Comparison of ENCODE assay signal across 6 cellular contexts in the genomic region with DNA sequence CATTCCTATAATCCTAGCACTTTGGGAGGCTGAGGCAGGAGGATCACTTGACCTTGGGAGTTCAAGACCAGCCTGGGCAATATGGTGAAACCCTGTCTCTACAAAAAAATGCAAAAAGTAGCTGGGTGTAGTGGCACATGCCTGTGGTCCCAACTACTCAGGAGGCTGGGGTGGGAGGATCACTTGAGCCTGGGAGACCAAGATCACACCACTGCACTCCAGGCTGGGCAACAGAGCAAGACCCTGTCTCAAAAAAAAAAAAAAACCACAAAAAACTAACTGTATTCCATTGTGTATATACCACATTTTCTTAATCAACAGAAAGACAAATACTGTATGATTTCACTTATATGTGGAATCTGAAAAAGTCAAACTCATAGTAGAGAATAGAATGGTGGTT. TPM values are rescaled to one million over a fixed set of nuclear protein-coding genes. Genes with fewer than 3 reads are reported as not detected.
DNase-seq lines count a peak whose midpoint lies in the region; ATAC-seq, FAIRE-seq and TF ChIP-seq lines count a peak whose summit lies in the region.
"Not testable (repeated sequence)": the region's sequence is repeated elsewhere in the genome, so short reads cannot be mapped to it uniquely, and the experiment has no call there.

No MANE protein-coding gene starts in this region.

- POLR2A ChIA-PET in activated B cell treated with CpG ODN at 0.5 μM for 24 hours (lab: Charles Lee), result interaction anchor here (0.6 to 1.8 kb wide), 3 partner anchors 54 to 967 kb away, joined by 3 to 6 read pairs (median 6); a partner anchor contains a TSS

- H3K4me3 Mint-ChIP-seq in activated B cell treated with CpG ODN at 0.5 μM for 24 hours; memory B cell; stimulated activated memory B cell treated with anti-CD40 and anti-IgM and Interleukin-4, amounts not matched to agents 10 μg/mL and 1 μg/mL and 100 μg/mL, for 72 hours: not testable (repeated sequence)

- H3K9me3 ChIP-seq in Karpas-422 (ENCODE audit: low read length); OCI-LY3 (ENCODE audit: insufficient read depth, low read length): not testable (repeated sequence)

- not testable (repeated sequence) for TF ChIP-seq CTCF in OCI-LY3 (IDR thresholded peaks at IDR 0.05; ENCODE audit: low read depth, low read length); activated B cell treated with CpG ODN at 0.5 μM for 24 hours (IDR thresholded peaks at IDR 0.05)

- H3K27ac ChIP-seq in Karpas-422 (ENCODE audit: low read length) (peak overlapping the region; percentile 98), OCI-LY3 (ENCODE audit: low read length) (peak overlapping the region; percentile 91)

- H3K4me2 ChIP-seq in Karpas-422 (ENCODE audit: low read depth, low read length, poor library complexity, severe bottlenecking) (peak overlapping the region; percentile 69), OCI-LY3 (ENCODE audit: low read length) (peak overlapping the region; percentile 80)

- H2AFZ ChIP-seq in Karpas-422 (ENCODE audit: low read length); OCI-LY3 (ENCODE audit: low read depth, low read length): not testable (repeated sequence)

- not testable (repeated sequence) for H3K36me3 ChIP-seq in Karpas-422 (ENCODE audit: insufficient read depth, low read length)
- peaks cover 12% of the 10 kb centered on the region for H3K36me3 ChIP-seq in OCI-LY3 (replicated peaks; ENCODE audit: low read depth, low read length)

- ATAC-seq in activated B cell treated with CpG ODN at 0.5 μM for 24 hours (ENCODE audit: low read depth); memory B cell (ENCODE audit: low read depth); stimulated activated memory B cell treated with anti-CD40 and anti-IgM and Interleukin-4, amounts not matched to agents 10 μg/mL and 1 μg/mL and 100 μg/mL, for 72 hours: not testable (repeated sequence)

- TF ChIP-seq POLR2A in GM12892 (IDR thresholded peaks at IDR 0.05; ENCODE audit: low read depth, low read length), result not testable (repeated sequence)

- H3K36me3 Mint-ChIP-seq in activated B cell treated with CpG ODN at 0.5 μM for 24 hours (ENCODE audit: low read depth), result not testable (repeated sequence)
- peaks cover 12% of the 10 kb centered on the region for H3K36me3 Mint-ChIP-seq in memory B cell
- H3K36me3 Mint-ChIP-seq in stimulated activated memory B cell treated with anti-CD40 and anti-IgM and Interleukin-4, amounts not matched to agents 10 μg/mL and 1 μg/mL and 100 μg/mL, for 72 hours, result peaks cover 26% of the 10 kb centered on the region

- H3K27me3 ChIP-seq in Karpas-422 (ENCODE audit: low read length); OCI-LY3 (ENCODE audit: low read depth, low read length): not testable (repeated sequence)

- CTCF ChIA-PET in activated B cell treated with CpG ODN at 0.5 μM for 24 hours (lab: Charles Lee), result not testable (repeated sequence)

- not testable (repeated sequence) for DNase-seq in GM12892 (ENCODE audit: insufficient read length); Karpas-422; activated B cell treated with CpG ODN at 0.5 μM for 24 hours; memory B cell (ENCODE audit: low spot score in 2 of 2)

- H3K4me1 ChIP-seq in Karpas-422 (ENCODE audit: low read length) (peaks cover 43% of the 10 kb centered on the region), OCI-LY3 (ENCODE audit: low read length) (peaks cover 41% of the 10 kb centered on the region)

- H3K4me1 Mint-ChIP-seq in activated B cell treated with CpG ODN at 0.5 μM for 24 hours (peaks cover 71% of the 10 kb centered on the region), memory B cell (peaks cover 20% of the 10 kb centered on the region)
- peaks cover 32% of the 10 kb centered on the region for H3K4me1 Mint-ChIP-seq in stimulated activated memory B cell treated with anti-CD40 and anti-IgM and Interleukin-4, amounts not matched to agents 10 μg/mL and 1 μg/mL and 100 μg/mL, for 72 hours

- H3K27ac Mint-ChIP-seq in activated B cell treated with CpG ODN at 0.5 μM for 24 hours (peak overlapping the region; percentile 86), memory B cell (peak overlapping the region; percentile 79)
- peak overlapping the region; percentile 92 for H3K27ac Mint-ChIP-seq in stimulated activated memory B cell treated with anti-CD40 and anti-IgM and Interleukin-4, amounts not matched to agents 10 μg/mL and 1 μg/mL and 100 μg/mL, for 72 hours

- not testable (repeated sequence) for H3K9ac ChIP-seq in Karpas-422 (ENCODE audit: low read length)
- peak overlapping the region; percentile 62; the same call in 1 of the 2 replicates for H3K9ac ChIP-seq in OCI-LY3 (ENCODE audit: low read length)

- FAIRE-seq in GM12892 (lab: Jason Lieb, UNC), result peak; percentile 56

- H3K4me3 ChIP-seq in Karpas-422 (ENCODE audit: low read length); OCI-LY3 (ENCODE audit: low read length): not testable (repeated sequence)

- H3K79me2 ChIP-seq in Karpas-422 (ENCODE audit: low read length); OCI-LY3 (ENCODE audit: low read length): not testable (repeated sequence)

- not testable (repeated sequence) for H3K9me3 Mint-ChIP-seq in activated B cell treated with CpG ODN at 0.5 μM for 24 hours; memory B cell; stimulated activated memory B cell treated with anti-CD40 and anti-IgM and Interleukin-4, amounts not matched to agents 10 μg/mL and 1 μg/mL and 100 μg/mL, for 72 hours

- intact Hi-C loops in activated B cell treated with CpG ODN at 0.5 μM for 24 hours (cut with micrococcal nuclease), result not testable (repeated sequence)

- H3K27me3 Mint-ChIP-seq in activated B cell treated with CpG ODN at 0.5 μM for 24 hours; memory B cell; stimulated activated memory B cell treated with anti-CD40 and anti-IgM and Interleukin-4, amounts not matched to agents 10 μg/mL and 1 μg/mL and 100 μg/mL, for 72 hours: not testable (repeated sequence)

- H3K9me2 ChIP-seq in Karpas-422 (replicated peaks; ENCODE audit: insufficient read depth, low read length), result not testable (repeated sequence)

- H4K20me1 ChIP-seq in Karpas-422 (ENCODE audit: insufficient read depth, low read depth, low read length); OCI-LY3 (ENCODE audit: insufficient read depth, low read length): not testable (repeated sequence)

RNA-seq across cellular contexts. Expression of a gene that starts 43.4 kb away (rescaled TPM):
- polyA plus RNA-seq in GM12892 (2012; ENCODE audit: missing spikeins), result 8.6 TPM
- total RNA-seq in Karpas-422 (2014; rRNA removed; shearing (Covaris generic); ENCODE audit: low replicate concordance), result 20.4 and 53.3 TPM in 2 replicates
- 20.1 and 21.4 TPM in 2 replicates for total RNA-seq in activated B cell treated with CpG ODN at 0.5 μM for 24 hours

RNA-seq across cellular contexts. Expression of a gene that starts 57.0 kb away (rescaled TPM):
- polyA plus RNA-seq in GM12892 (2012; ENCODE audit: missing spikeins), result 2.0 TPM
- total RNA-seq in Karpas-422 (2014; rRNA removed; shearing (Covaris generic); ENCODE audit: low replicate concordance), result 8.7 and 24.2 TPM in 2 replicates
- 3.4 and 3.8 TPM in 2 replicates for total RNA-seq in activated B cell treated with CpG ODN at 0.5 μM for 24 hours
